Comparison of ENCODE assay signal across 36 cellular contexts in genomic region chr12:56247923-56248322, GRCh38. TPM values are rescaled to one million over a fixed set of nuclear protein-coding genes. Genes with fewer than 3 reads are reported as not detected.
"Had no signal": no experiment of that assay in that cellular context is flagged by ENCODE, and none has a peak within 500 bp of the region (broad histone marks: within the 10 kb centered on the region; RNA-seq: fewer than 3 reads in every experiment).

No MANE protein-coding gene starts in this region.

- H3K27ac ChIP-seq: ascending aorta, body of pancreas, breast epithelium, Peyer's patch, SJCRH30, SK-N-MC, WERI-Rb-1 had no signal

- H3K4me3 ChIP-seq: ascending aorta, body of pancreas, breast epithelium, MG63, Peyer's patch, SJCRH30, SK-N-MC had no signal

- H3K27me3 ChIP-seq: ascending aorta, body of pancreas, breast epithelium, MG63, Peyer's patch, SJCRH30 had no signal

- H3K9me3 Mint-ChIP-seq: activated CD8-positive, alpha-beta T cell treated with anti-CD3 and anti-CD28 coated beads for 36 hours; activated naive CD4-positive, alpha-beta T cell treated with anti-CD3 and anti-CD28 coated beads, Interleukin-2, amount 50 U/mL, for 24 hours; activated naive CD8-positive, alpha-beta T cell treated with anti-CD3 and anti-CD28 coated beads, Interleukin-2, amount 10 ng/mL, durations not matched to agents 7 days and 5 days; activated T-helper 2 cell treated with anti-CD3 and anti-CD28 coated beads, Interferon-gamma antibody, Interleukin-2, Interleukin-4, amounts not matched to agents 10 μg/mL and 5 μg/mL and 100 μg/mL, durations not matched to agents 14 hours and 24 hours and 36 hours had no signal

- ATAC-seq: activated CD8-positive, alpha-beta T cell treated with anti-CD3 and anti-CD28 coated beads for 36 hours; body of pancreas; PC-3 had no signal

- H3K4me3 Mint-ChIP-seq: activated CD8-positive, alpha-beta T cell treated with anti-CD3 and anti-CD28 coated beads for 36 hours; activated naive CD4-positive, alpha-beta T cell treated with anti-CD3 and anti-CD28 coated beads, Interleukin-2, amount 50 U/mL, for 24 hours; activated naive CD8-positive, alpha-beta T cell treated with anti-CD3 and anti-CD28 coated beads, Interleukin-2, amount 10 ng/mL, durations not matched to agents 7 days and 5 days had no signal

- H3K27ac Mint-ChIP-seq: activated CD8-positive, alpha-beta T cell treated with anti-CD3 and anti-CD28 coated beads for 36 hours; activated naive CD4-positive, alpha-beta T cell treated with anti-CD3 and anti-CD28 coated beads, Interleukin-2, amount 50 U/mL, for 24 hours; activated naive CD8-positive, alpha-beta T cell treated with anti-CD3 and anti-CD28 coated beads, Interleukin-2, amount 10 ng/mL, durations not matched to agents 7 days and 5 days; activated T-helper 2 cell treated with anti-CD3 and anti-CD28 coated beads, Interferon-gamma antibody, Interleukin-2, Interleukin-4, amounts not matched to agents 10 μg/mL and 5 μg/mL and 100 μg/mL, durations not matched to agents 14 hours and 24 hours and 36 hours had no signal

- H3K9me3 ChIP-seq: ascending aorta, body of pancreas, breast epithelium, MG63, Peyer's patch, SJCRH30 had no signal

- H3K4me1 ChIP-seq: ascending aorta, breast epithelium, Peyer's patch, SJCRH30 had no signal

- DNase-seq: activated CD4-positive, alpha-beta T cell treated with anti-CD3 and anti-CD28 coated beads for 1 hour; activated CD4-positive, alpha-beta T cell treated with anti-CD3 and anti-CD28 coated beads for 48 hours; activated CD4-positive, CD25-positive, alpha-beta regulatory T cell; activated CD8-positive, alpha-beta T cell treated with anti-CD3 and anti-CD28 coated beads for 36 hours; activated gamma-delta T cell; activated naive CD4-positive, alpha-beta T cell treated with Interleukin-2 at 50 U/mL for 16 hours; activated naive CD8-positive, alpha-beta T cell treated with anti-CD3 and anti-CD28 coated beads, Interleukin-2, amount 10 ng/mL, durations not matched to agents 7 days and 5 days; activated T-cell treated with anti-CD3 and anti-CD28 coated beads, Interleukin-2, amount 50 U/mL, for 1 hour; amygdala; body of pancreas; cerebellar nuclear complex; Karpas-422; KBM-7; MG63; NCI-H1048; NCI-H1105 treated with DMSO at 0.1 percent for 48 hours; NCI-H1436; NCI-H1694; NCI-H1930; NCI-H2081 treated with DMSO at 0.1 percent for 48 hours; NCI-H345; NCI-H524 treated with DMSO at 0.1 percent for 48 hours; PC-3; Peyer's patch; RPMI8226; SHP77; SJCRH30; T1000; WERI-Rb-1 had no signal

- H3K4me1 Mint-ChIP-seq: activated naive CD4-positive, alpha-beta T cell treated with anti-CD3 and anti-CD28 coated beads, Interleukin-2, amount 50 U/mL, for 24 hours had no signal

RNA-seq across cellular contexts. Expression of gene SLC39A5, which starts 18.1 kb away (rescaled TPM):
- total RNA-seq: ascending aorta, cardiac septum, NCI-H460, SJCRH30 had no signal
